14 cellular contexts compared by ENCODE assay signal in genomic region chr15:74201656-74202420, GRCh38. TPM values are rescaled to one million over a fixed set of nuclear protein-coding genes. Genes with fewer than 3 reads are reported as not detected.
A peak's percentile ranks its signal among the peaks of the same experiment; 100 is the strongest.
DNase-seq lines count a peak whose midpoint lies in the region; ATAC-seq, FAIRE-seq and TF ChIP-seq lines count a peak whose summit lies in the region.
"Had no signal": no experiment of that assay in that cellular context is flagged by ENCODE, and none has a peak within 500 bp of the region (broad histone marks: within the 10 kb centered on the region; RNA-seq: fewer than 3 reads in every experiment).

No MANE protein-coding gene starts in this region.

- FAIRE-seq in GM12892 (lab: Jason Lieb, UNC), result no peak
- FAIRE-seq: GM12891 had no signal

- intact Hi-C loops in ovary (cut with DNase I), result no loop called here

- in situ Hi-C loops in HAP-1 (cut with MboI; ENCODE audit: low sequenced_read_pairs), result no loop called here

- peak overlapping the region; percentile 44 to 69 for H3K27ac ChIP-seq in ovary
- H3K27ac ChIP-seq: SJSA1, stomach had no signal

- no peak for TF ChIP-seq EP300 in ovary (IDR thresholded peaks at IDR 0.05)

- H3K27me3 ChIP-seq in HAP-1 (ENCODE audit: low read depth), result no peaks in the 10 kb centered on the region
- H3K27me3 ChIP-seq in ovary, result no peaks in the 10 kb centered on the region
- H3K27me3 ChIP-seq: SJSA1 had no signal

- no peak for DNase-seq in HAP-1 (ENCODE audit: low spot score in 2 of 2)
- peak; percentile 78 for DNase-seq in RPMI7951 (ENCODE audit: low read depth)
- DNase-seq in fibroblast of mammary gland (ENCODE audit: low read depth), result peak; percentile 59
- no peak for DNase-seq in ovary
- DNase-seq in GM12892 (ENCODE audit: insufficient read length), result no peak
- DNase-seq: activated CD4-positive, alpha-beta T cell treated with anti-CD3 and anti-CD28 coated beads for 1 hour; hypothalamus; NCI-H2171 treated with DMSO at 0.1 percent for 48 hours; stomach had no signal

- no peaks in the 10 kb centered on the region for H3K36me3 ChIP-seq in HAP-1 (replicated peaks)
- H3K36me3 ChIP-seq in ovary, result no peaks in the 10 kb centered on the region
- H3K36me3 ChIP-seq: SJSA1, stomach had no signal

- 32 to 45% (median 42%) methylated on average over 8 of the region's 8 CpGs for WGBS in ovary, 3 donors

- no peak for TF ChIP-seq POLR2A in ovary (IDR thresholded peaks at IDR 0.05)
- TF ChIP-seq POLR2A in GM12892 (IDR thresholded peaks at IDR 0.05; ENCODE audit: low read depth, low read length), result no peak

- TF ChIP-seq CTCF in fibroblast of mammary gland (conservative IDR thresholded peaks at IDR 0.05; ENCODE audit: control insufficient read depth, insufficient read depth, low read depth, low read length) (no peak), ovary (IDR thresholded peaks at IDR 0.05) (no peak)

- H3K4me3 ChIP-seq in HAP-1 (peak overlapping the region; percentile 15), fibroblast of mammary gland (ENCODE audit: control insufficient read depth, low read depth, low read length) (no peak overlapping the region), ovary (no peak overlapping the region)
- H3K4me3 ChIP-seq: SJSA1, stomach had no signal

- no peak for ATAC-seq in HG03432 (IDR thresholded peaks at IDR 0.05; ENCODE audit: unreplicated experiment)
- ATAC-seq in GM18502 (IDR thresholded peaks at IDR 0.05; ENCODE audit: poor library complexity, unreplicated experiment), result no peak
- no peak for ATAC-seq in HG03159 (IDR thresholded peaks at IDR 0.05; ENCODE audit: unreplicated experiment)

- H3K9me3 ChIP-seq in HAP-1 (no peaks in the 10 kb centered on the region), ovary (no peaks in the 10 kb centered on the region)
- H3K9me3 ChIP-seq: SJSA1, stomach had no signal

- H3K4me1 ChIP-seq in HAP-1 (peaks cover 29% of the 10 kb centered on the region), ovary (ENCODE audit: insufficient read depth) (peaks cover 18% of the 10 kb centered on the region)

RNA-seq across cellular contexts. Expression of gene STRA6, which starts 0.7 kb away (rescaled TPM):
- total RNA-seq in RPMI7951 (2014; rRNA removed; shearing (Covaris generic)), result 95.7 and 114 TPM in 2 replicates
- total RNA-seq in ovary, result 1 to 10 TPM in 3 of 7 donors, under 1 TPM in 4; 0.20 to 2.8 (median 0.87) TPM
- under 1 TPM; 0.47 to 0.64 TPM for polyA plus RNA-seq in ovary
- 13.1 TPM for polyA plus RNA-seq in GM12892 (2012; ENCODE audit: missing spikeins)

RNA-seq across cellular contexts. Expression of gene ISLR, which starts 28.3 kb away (rescaled TPM):
- total RNA-seq in RPMI7951 (2014; rRNA removed; shearing (Covaris generic)), result 2.5 and 8.8 TPM in 2 replicates
- 100 to 1,000 TPM; 108 to 314 (median 156) TPM for total RNA-seq in ovary
- 100 to 1,000 TPM in 1 of 2 donors, 10 to 100 TPM in 1; 82.4 to 150 TPM for polyA plus RNA-seq in ovary
- 0.57 TPM for polyA plus RNA-seq in GM12892 (2012; ENCODE audit: missing spikeins)
- total RNA-seq: SJSA1 had no signal

RNA-seq across cellular contexts. Expression of gene CCDC33, which starts 34.3 kb away (rescaled TPM):
- total RNA-seq in RPMI7951 (2014; rRNA removed; shearing (Covaris generic)), result 1.1 and 2.1 TPM in 2 replicates
- 10 to 100 TPM in 1 of 7 donors, 1 to 10 TPM in 3, under 1 TPM in 1, not detected in 2; 0.74 to 24.7 (median 2.7) TPM for total RNA-seq in ovary
- under 1 TPM in 1 of 2 donors, not detected in 1; 0.10 TPM for polyA plus RNA-seq in ovary
- 0.72 TPM for polyA plus RNA-seq in GM12892 (2012; ENCODE audit: missing spikeins)
- total RNA-seq: SJSA1 had no signal
- polyA plus RNA-seq: stomach had no signal

Comparison
In these comparisons a context has a peak if more than half of its experiments do, and no peak if none do; other contexts are left out.
1. DNase-seq: peak in RPMI7951 (single experiment) and fibroblast of mammary gland (single experiment); none in HAP-1 (0 of 2), ovary (0 of 5) and GM12892 (single experiment).
2. RNA of gene STRA6, which starts 0.7 kb away (total RNA-seq): 95.7 to 114 TPM in RPMI7951; 0.20 to 2.8 TPM in ovary; every median in the first group is over 10 times any median in the second.
3. RNA of gene ISLR, which starts 28.3 kb away (total RNA-seq): 108 to 314 TPM in ovary; 2.5 to 8.8 TPM in RPMI7951; every median in the first group is over 10 times any median in the second.